1 cellular context compared by ENCODE assay signal in the genomic region with DNA sequence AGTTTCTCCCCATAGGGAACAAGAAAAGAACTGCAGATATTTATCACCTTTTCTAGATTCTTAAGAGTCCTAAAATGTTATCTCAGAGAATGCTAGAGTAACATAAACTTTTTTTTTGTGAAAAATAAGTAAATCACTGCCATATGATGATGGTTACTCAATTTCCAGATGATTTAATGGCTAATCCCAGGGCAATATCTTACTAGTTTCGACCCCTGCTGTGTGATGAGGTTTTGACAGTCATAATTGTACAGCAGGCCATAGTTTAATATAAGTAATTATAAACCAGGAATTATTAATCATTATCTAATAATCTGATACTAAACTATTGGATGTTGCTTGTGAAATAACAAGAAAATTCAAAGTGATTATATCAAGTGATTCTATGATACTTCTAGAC.
TF ChIP-seq lines count a peak whose summit lies in the region.

No MANE protein-coding gene starts in this region.

TF ChIP-seq in IMR-90, 13 proteins besides CTCF, POLR2A, EP300 and RAD21 (continued from another document):
- TF ChIP-seq ELK1 (IDR thresholded peaks at IDR 0.05; ENCODE audit: borderline replicate concordance, low read depth, low read length), result no peak
- TF ChIP-seq USF2 (IDR thresholded peaks at IDR 0.05; ENCODE audit: low read depth, low read length), result no peak
- no peak for TF ChIP-seq BHLHE40 (IDR thresholded peaks at IDR 0.05; ENCODE audit: low read depth, low read length)
- no peak for TF ChIP-seq MAZ (IDR thresholded peaks at IDR 0.05; ENCODE audit: borderline replicate concordance, low read depth, low read length)
- no peak for TF ChIP-seq CEBPB (IDR thresholded peaks at IDR 0.05; ENCODE audit: low read depth, low read length)
TF ChIP-seq in IMR-90: peak in this region for 0.
